Comparison of ENCODE assay signal across 1 cellular context in the genomic region with DNA sequence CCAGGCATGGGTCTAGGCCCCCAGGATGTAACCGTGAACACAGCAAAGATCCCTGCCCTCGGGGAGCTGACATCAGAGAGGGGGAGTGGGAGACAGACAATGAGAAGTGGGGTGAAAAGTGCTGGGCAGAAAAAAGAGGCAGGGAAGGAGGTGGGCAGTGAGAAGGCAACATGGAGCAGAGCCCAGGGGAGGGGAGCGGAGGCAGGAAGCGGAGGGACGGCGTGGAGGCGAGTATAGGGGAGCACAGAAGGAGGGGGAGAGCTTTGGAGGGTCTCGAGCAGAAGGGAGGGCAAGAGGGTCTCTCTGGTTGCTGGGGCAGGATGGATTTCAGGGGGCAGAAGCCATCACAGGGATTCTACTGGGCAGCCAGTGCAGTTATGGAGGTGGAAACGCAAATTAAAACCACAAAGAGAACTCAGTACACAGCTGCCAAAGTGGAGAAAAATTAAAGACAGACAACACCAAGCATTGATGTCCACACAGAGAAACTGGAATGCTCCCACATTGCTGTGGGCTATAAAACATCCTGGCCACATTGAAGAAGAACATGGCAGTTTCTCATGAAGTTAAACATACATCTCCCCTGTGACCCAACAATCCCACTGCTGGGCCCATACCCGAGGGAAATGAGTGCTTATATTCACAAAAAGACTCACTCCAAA.
TF ChIP-seq lines count a peak whose summit lies in the region.

No MANE protein-coding gene starts in this region.

TF ChIP-seq in HEK293, 187 proteins besides CTCF, POLR2A, EP300 and RAD21 (continued from another document):
- TF ChIP-seq, protein P1, sequence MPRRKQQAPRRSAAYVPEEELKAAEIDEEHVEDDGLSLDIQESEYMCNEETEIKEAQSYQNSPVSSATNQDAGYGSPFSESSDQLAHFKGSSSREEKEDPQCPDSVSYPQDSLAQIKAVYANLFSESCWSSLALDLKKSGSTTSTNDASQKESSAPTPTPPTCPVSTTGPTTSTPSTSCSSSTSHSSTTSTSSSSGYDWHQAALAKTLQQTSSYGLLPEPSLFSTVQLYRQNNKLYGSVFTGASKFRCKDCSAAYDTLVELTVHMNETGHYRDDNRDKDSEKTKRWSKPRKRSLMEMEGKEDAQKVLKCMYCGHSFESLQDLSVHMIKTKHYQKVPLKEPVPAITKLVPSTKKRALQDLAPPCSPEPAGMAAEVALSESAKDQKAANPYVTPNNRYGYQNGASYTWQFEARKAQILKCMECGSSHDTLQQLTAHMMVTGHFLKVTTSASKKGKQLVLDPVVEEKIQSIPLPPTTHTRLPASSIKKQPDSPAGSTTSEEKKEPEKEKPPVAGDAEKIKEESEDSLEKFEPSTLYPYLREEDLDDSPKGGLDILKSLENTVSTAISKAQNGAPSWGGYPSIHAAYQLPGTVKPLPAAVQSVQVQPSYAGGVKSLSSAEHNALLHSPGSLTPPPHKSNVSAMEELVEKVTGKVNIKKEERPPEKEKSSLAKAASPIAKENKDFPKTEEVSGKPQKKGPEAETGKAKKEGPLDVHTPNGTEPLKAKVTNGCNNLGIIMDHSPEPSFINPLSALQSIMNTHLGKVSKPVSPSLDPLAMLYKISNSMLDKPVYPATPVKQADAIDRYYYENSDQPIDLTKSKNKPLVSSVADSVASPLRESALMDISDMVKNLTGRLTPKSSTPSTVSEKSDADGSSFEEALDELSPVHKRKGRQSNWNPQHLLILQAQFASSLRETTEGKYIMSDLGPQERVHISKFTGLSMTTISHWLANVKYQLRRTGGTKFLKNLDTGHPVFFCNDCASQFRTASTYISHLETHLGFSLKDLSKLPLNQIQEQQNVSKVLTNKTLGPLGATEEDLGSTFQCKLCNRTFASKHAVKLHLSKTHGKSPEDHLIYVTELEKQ (tag by site-specific recombination; IDR thresholded peaks at IDR 0.05; ENCODE audit: borderline replicate concordance), result no peak
- peak; percentile 53 for TF ChIP-seq ZFHX2 (tag by site-specific recombination; conservative IDR thresholded peaks at IDR 0.05)
